Comparison of ENCODE assay signal across 10 cellular contexts in genomic region chr9:79800578-79800977, GRCh38.
DNase-seq lines count a peak whose midpoint lies in the region; ATAC-seq and TF ChIP-seq lines count a peak whose summit lies in the region.
"Had no signal": no experiment of that assay in that cellular context is flagged by ENCODE, and none has a peak within 500 bp of the region (broad histone marks: within the 10 kb centered on the region; RNA-seq: fewer than 3 reads in every experiment).

No MANE protein-coding gene starts in this region.

- H3K14ac ChIP-seq in IMR-90 (replicated peaks; ENCODE audit: low read depth, low read length), result no peak overlapping the region
- H3K14ac ChIP-seq in mesenchymal stem cell (ENCODE audit: low read length in 2 of 2), result no peak overlapping the region

- in situ Hi-C loops in IMR-90 (cut with MboI; ENCODE audit: low sequenced_read_pairs), result no loop called here

- H2AFZ ChIP-seq in IMR-90 (replicated peaks; ENCODE audit: low read length, poor library complexity) (no peak overlapping the region), mesenchymal stem cell (ENCODE audit: low read depth, low read length) (no peak overlapping the region)

- no peak overlapping the region for H2BK20ac ChIP-seq in IMR-90 (ENCODE audit: low read depth, low read length)

- no peak overlapping the region for H3K9ac ChIP-seq in IMR-90 (ENCODE audit: low read depth, low read length)
- H3K9ac ChIP-seq in mesenchymal stem cell (ENCODE audit: low read length), result no peak overlapping the region

- no peak overlapping the region for H3K56ac ChIP-seq in IMR-90 (ENCODE audit: extremely low read depth, insufficient read depth, low read length)

- WGBS in IMR-90 (ENCODE audit: extremely low coverage in 2 of 2, insufficient read length in 1 of 2), 2 experiments, result no CpG with 5 or more reads among the region's 1 CpG
- 57% methylated on average over 1 of the region's 1 CpG for WGBS in esophagus muscularis mucosa
- WGBS in mesenchymal stem cell, result 100% methylated on average over 1 of the region's 1 CpG

- H3K79me1 ChIP-seq in IMR-90 (ENCODE audit: low read depth in 1 of 2, low read length in 2 of 2) (no peaks in the 10 kb centered on the region), mesenchymal stem cell (replicated peaks; ENCODE audit: low read length, poor library complexity, severe bottlenecking) (no peaks in the 10 kb centered on the region)

- POLR2A ChIA-PET in IMR-90 (lab: Charles Lee; ENCODE audit: unreplicated experiment), result no interaction called here

- CTCF ChIA-PET in IMR-90 (lab: Yijun Ruan, JAX), result interaction anchor here (0.5 to 0.6 kb wide), 2 partner anchors 97 to 328 kb away, joined by 3 read pairs; no protein-coding TSS in a partner anchor

- TF ChIP-seq CTCF in IMR-90 (conservative IDR thresholded peaks at IDR 0.05; ENCODE audit: low read depth, low read length), result no peak
- TF ChIP-seq CTCF in esophagus muscularis mucosa (IDR thresholded peaks at IDR 0.05), result no peak
- no peak for TF ChIP-seq CTCF in omental fat pad (IDR thresholded peaks at IDR 0.05)

- no peaks in the 10 kb centered on the region for H4K20me1 ChIP-seq in IMR-90 (ENCODE audit: insufficient read depth, low read length)

- H2BK15ac ChIP-seq in IMR-90 (ENCODE audit: low read depth, low read length) (no peak overlapping the region), mesenchymal stem cell (ENCODE audit: low read depth, poor library complexity, severe bottlenecking) (no peak overlapping the region)

- TF ChIP-seq EP300 in esophagus muscularis mucosa (IDR thresholded peaks at IDR 0.05), result no peak

- H2AK5ac ChIP-seq in IMR-90 (ENCODE audit: low read depth, low read length) (no peak overlapping the region), mesenchymal stem cell (ENCODE audit: low read length, severe bottlenecking) (no peak overlapping the region)

- no peak overlapping the region for H3K23ac ChIP-seq in IMR-90 (ENCODE audit: low read depth, low read length)
- H3K23ac ChIP-seq in mesenchymal stem cell (ENCODE audit: low read length in 2 of 2), result no peak overlapping the region

- no peak overlapping the region for H2AK9ac ChIP-seq in IMR-90 (replicated peaks; ENCODE audit: low read depth, low read length, poor library complexity)

- no peaks in the 10 kb centered on the region for H3K9me3 ChIP-seq in IMR-90 (ENCODE audit: control insufficient read depth, insufficient read depth, low read length)
- no peaks in the 10 kb centered on the region for H3K9me3 ChIP-seq in esophagus muscularis mucosa
- no peaks in the 10 kb centered on the region for H3K9me3 ChIP-seq in mesenchymal stem cell (ENCODE audit: control insufficient read depth, low read length)
- H3K9me3 ChIP-seq: SJCRH30 had no signal

- no peak overlapping the region for H2BK12ac ChIP-seq in mesenchymal stem cell (ENCODE audit: low read length in 2 of 2)

- intact Hi-C loops in IMR-90 (cut with micrococcal nuclease), result no loop called here
- intact Hi-C loops in esophagus muscularis mucosa (cut with DNase I), result no loop called here

- H3K27me3 ChIP-seq in IMR-90 (ENCODE audit: control insufficient read depth, insufficient read depth, low read length) (no peaks in the 10 kb centered on the region), esophagus muscularis mucosa (no peaks in the 10 kb centered on the region), mesenchymal stem cell (ENCODE audit: control insufficient read depth in 1 of 2, insufficient read depth in 1 of 2, low read length in 2 of 2) (peaks cover 0 to 9% of the 10 kb centered on the region in 2 experiments)
- H3K27me3 ChIP-seq: SJCRH30 had no signal

- H3K4ac ChIP-seq in IMR-90 (ENCODE audit: low read depth, low read length), result no peak overlapping the region
- no peak overlapping the region for H3K4ac ChIP-seq in mesenchymal stem cell (ENCODE audit: low read depth in 1 of 2, low read length in 2 of 2)

- DNase-seq in IMR-90 (peak; percentile 24), esophagus muscularis mucosa (ENCODE audit: extremely low spot score) (peak; percentile 45), mesenchymal stem cell (peak; percentile 3), omental fat pad (ENCODE audit: low spot score) (no peak), T-helper 2 cell (no peak), NCI-H524 (lab: John Stamatoyannopoulos, UW) (no peak), NCI-H1436 (lab: John Stamatoyannopoulos, UW) (no peak)
- DNase-seq: H7 had no signal

- no peak overlapping the region for H3K4me3 ChIP-seq in IMR-90 (ENCODE audit: insufficient read depth, low read depth, low read length)
- H3K4me3 ChIP-seq in esophagus muscularis mucosa, result no peak overlapping the region
- H3K4me3 ChIP-seq in mesenchymal stem cell (ENCODE audit: insufficient read depth in 1 of 2, low read depth in 1 of 2, low read length in 2 of 2), result no peak overlapping the region
- H3K4me3 ChIP-seq: SJCRH30 had no signal

- H2BK5ac ChIP-seq in IMR-90 (ENCODE audit: low read depth, low read length, poor library complexity, severe bottlenecking) (no peak overlapping the region), mesenchymal stem cell (ENCODE audit: low read depth, low read length, poor library complexity, severe bottlenecking) (no peak overlapping the region)

- no peak overlapping the region for H4K5ac ChIP-seq in IMR-90 (ENCODE audit: low read depth, low read length)

- peak; percentile 73 for ATAC-seq in IMR-90 (ENCODE audit: low read depth)
- ATAC-seq in omental fat pad (ENCODE audit: low FRiP score), result no peak
- ATAC-seq: HepG2 had no signal

- TF ChIP-seq POLR2A in IMR-90 (IDR thresholded peaks at IDR 0.05; ENCODE audit: low read depth, low read length) (no peak), esophagus muscularis mucosa (IDR thresholded peaks at IDR 0.05; ENCODE audit: low read depth) (no peak)

- no peak overlapping the region for H3K27ac ChIP-seq in IMR-90 (ENCODE audit: insufficient read depth, low read length)
- no peak overlapping the region for H3K27ac ChIP-seq in esophagus muscularis mucosa (replicated peaks in 1 of 4)
- no peak overlapping the region for H3K27ac ChIP-seq in mesenchymal stem cell (ENCODE audit: low read length, poor library complexity, severe bottlenecking)
- H3K27ac ChIP-seq: SJCRH30 had no signal

- no TSS peak for BruUV-seq in IMR-90 (replicated peaks; lab: Mats Ljungman, UMichigan)

- H4K8ac ChIP-seq in IMR-90 (ENCODE audit: low read depth in 2 of 2, low read length in 2 of 2), result no peak overlapping the region
- no peak overlapping the region for H4K8ac ChIP-seq in mesenchymal stem cell (ENCODE audit: low read length)

- H3K4me2 ChIP-seq in IMR-90 (ENCODE audit: low read depth, low read length), result no peak overlapping the region
- H3K4me2 ChIP-seq in mesenchymal stem cell (ENCODE audit: low read length, poor library complexity, severe bottlenecking), result no peak overlapping the region

- peaks cover 4% of the 10 kb centered on the region; the same call in 1 of the 2 replicates for H3K4me1 ChIP-seq in IMR-90 (ENCODE audit: control insufficient read depth, insufficient read depth, low read length)
- peaks cover 6 to 21% (median 16%) of the 10 kb centered on the region in 4 donors for H3K4me1 ChIP-seq in esophagus muscularis mucosa
- H3K4me1 ChIP-seq in mesenchymal stem cell (ENCODE audit: control insufficient read depth, insufficient read depth, low read depth, low read length), result peaks cover 4% of the 10 kb centered on the region

- no peaks in the 10 kb centered on the region; the same call in 1 of the 2 replicates for H3K9me1 ChIP-seq in IMR-90 (ENCODE audit: insufficient read depth, low read length)

- H3K36me3 ChIP-seq in IMR-90 (ENCODE audit: control insufficient read depth, insufficient read depth, low read length) (no peaks in the 10 kb centered on the region), esophagus muscularis mucosa (no peaks in the 10 kb centered on the region), mesenchymal stem cell (ENCODE audit: control insufficient read depth in 1 of 2, insufficient read depth in 2 of 2, low read depth in 1 of 2, low read length in 2 of 2) (no peaks in the 10 kb centered on the region)
- H3K36me3 ChIP-seq: SJCRH30 had no signal

- no peak overlapping the region for H2BK120ac ChIP-seq in IMR-90 (ENCODE audit: low read depth, low read length)
- H2BK120ac ChIP-seq in mesenchymal stem cell (ENCODE audit: low read depth, low read length), result no peak overlapping the region

- dilution Hi-C loops in IMR-90 (cut with HindIII; ENCODE audit: low sequenced_read_pairs, unreplicated experiment), result no loop called here

- H3K18ac ChIP-seq in IMR-90 (ENCODE audit: low read depth, low read length), result no peak overlapping the region
- no peak overlapping the region for H3K18ac ChIP-seq in mesenchymal stem cell (ENCODE audit: low read depth in 1 of 2, low read length in 2 of 2)

- TF ChIP-seq RAD21 in IMR-90 (IDR thresholded peaks at IDR 0.05; ENCODE audit: low read length), result no peak

- H4K91ac ChIP-seq in IMR-90 (ENCODE audit: insufficient read depth, low read depth, low read length) (no peak overlapping the region), mesenchymal stem cell (ENCODE audit: low read length) (no peak overlapping the region)

TF ChIP-seq in IMR-90, 13 proteins besides CTCF, POLR2A, EP300 and RAD21:
- no peak for TF ChIP-seq MAZ (IDR thresholded peaks at IDR 0.05; ENCODE audit: borderline replicate concordance, low read depth, low read length)
- TF ChIP-seq NFE2L2 (IDR thresholded peaks at IDR 0.05; ENCODE audit: low read depth, low read length), result no peak
- TF ChIP-seq MAFK (IDR thresholded peaks at IDR 0.05; ENCODE audit: low read depth, low read length), result no peak
- TF ChIP-seq RFX5 (IDR thresholded peaks at IDR 0.05; ENCODE audit: low read depth, low read length), result no peak
- TF ChIP-seq FOS (IDR thresholded peaks at IDR 0.05; ENCODE audit: low read depth, low read length), result no peak
- TF ChIP-seq CEBPB (IDR thresholded peaks at IDR 0.05; ENCODE audit: low read depth, low read length), result no peak
- TF ChIP-seq MXI1 (IDR thresholded peaks at IDR 0.05; ENCODE audit: borderline replicate concordance, low read depth, low read length), result no peak
- TF ChIP-seq USF2 (IDR thresholded peaks at IDR 0.05; ENCODE audit: low read depth, low read length), result no peak
- no peak for TF ChIP-seq BHLHE40 (IDR thresholded peaks at IDR 0.05; ENCODE audit: low read depth, low read length)
- no peak for TF ChIP-seq CHD1 (IDR thresholded peaks at IDR 0.05; ENCODE audit: low read depth, low read length)
- no peak for TF ChIP-seq SMC3 (IDR thresholded peaks at IDR 0.05; ENCODE audit: low read depth, low read length)

Comparison
In these comparisons a context has a peak if more than half of its experiments do, and no peak if none do; other contexts are left out.
1. DNase-seq: peak in IMR-90 (single experiment), esophagus muscularis mucosa (single experiment) and mesenchymal stem cell (single experiment); none in omental fat pad (single experiment), T-helper 2 cell (0 of 5), NCI-H524 (0 of 2) and NCI-H1436 (single experiment).